21 cellular contexts compared by ENCODE assay signal in genomic region chr4:2166253-2166652, GRCh38.
"Had no signal": no experiment of that assay in that cellular context is flagged by ENCODE, and none has a peak within 500 bp of the region (broad histone marks: within the 10 kb centered on the region; RNA-seq: fewer than 3 reads in every experiment).

No MANE protein-coding gene starts in this region.

- H3K4me2 ChIP-seq: hepatocyte had no signal

- H3K36me3 ChIP-seq: colonic mucosa had no signal

- H3K9me3 Mint-ChIP-seq: activated B cell treated with CpG ODN at 0.5 μM for 24 hours; activated CD4-positive, alpha-beta T cell treated with anti-CD3 and anti-CD28 coated beads, Interleukin-2, amount 10 ng/mL, durations not matched to agents 7 days and 5 days; brain; nephron progenitor cell; T-helper 2 cell treated with Interferon-gamma antibody and Interleukin-4, amounts not matched to agents 5 μg/mL and 100 μg/mL, for 36 hours had no signal

- H3K4me3 ChIP-seq: colonic mucosa, esophagus muscularis mucosa, hepatocyte, left ventricle myocardium inferior, psoas muscle, right lobe of liver, spleen, stomach, testis had no signal

- H3K9me3 ChIP-seq: colonic mucosa, esophagus muscularis mucosa, left ventricle myocardium inferior, psoas muscle, right lobe of liver, spleen, stomach, testis had no signal

- H3K27me3 Mint-ChIP-seq: activated B cell treated with CpG ODN at 0.5 μM for 24 hours; activated CD4-positive, alpha-beta T cell treated with anti-CD3 and anti-CD28 coated beads, Interleukin-2, amount 10 ng/mL, durations not matched to agents 7 days and 5 days; activated naive CD8-positive, alpha-beta T cell treated with anti-CD3 and anti-CD28 coated beads, Interleukin-2, amount 10 ng/mL, durations not matched to agents 7 days and 5 days; brain had no signal

- H3K4me1 Mint-ChIP-seq: activated B cell treated with CpG ODN at 0.5 μM for 24 hours; activated naive CD8-positive, alpha-beta T cell treated with anti-CD3 and anti-CD28 coated beads, Interleukin-2, amount 10 ng/mL, durations not matched to agents 7 days and 5 days; brain; nephron progenitor cell had no signal

- H3K27me3 ChIP-seq: colonic mucosa, esophagus muscularis mucosa, hepatocyte, right lobe of liver, spleen, stomach, testis had no signal

- H3K27ac ChIP-seq: colonic mucosa, esophagus muscularis mucosa, hepatocyte, left ventricle myocardium inferior, psoas muscle, right lobe of liver, spleen, stomach, testis had no signal

- H3K4me1 ChIP-seq: colonic mucosa, esophagus muscularis mucosa, left ventricle myocardium inferior, psoas muscle, right lobe of liver, spleen, testis had no signal

- H3K79me2 ChIP-seq: hepatocyte had no signal

- H2AFZ ChIP-seq: hepatocyte had no signal

- DNase-seq: activated B cell treated with CpG ODN at 0.5 μM for 24 hours; activated CD4-positive, alpha-beta T cell treated with anti-CD3 and anti-CD28 coated beads, Interleukin-2, amount 10 ng/mL, durations not matched to agents 7 days and 5 days; activated CD8-positive, alpha-beta memory T cell treated with anti-CD3 and anti-CD28 coated beads, Interleukin-2, amount 50 U/mL, for 48 hours; activated naive CD4-positive, alpha-beta T cell; activated naive CD8-positive, alpha-beta T cell treated with anti-CD3 and anti-CD28 coated beads, Interleukin-2, amount 10 ng/mL, durations not matched to agents 7 days and 5 days; central memory CD4-positive, alpha-beta T cell; colonic mucosa; islet precursor cell; left ventricle myocardium inferior; mesendoderm; nephron progenitor cell; psoas muscle; right lobe of liver; spleen; stimulated activated CD4-positive, alpha-beta T cell treated with anti-CD3 and anti-CD28 coated beads, Interleukin-1b, Interleukin-23, amount 100 ng/mL, for 48 hours; stomach; testis had no signal

- H3K4me3 Mint-ChIP-seq: activated B cell treated with CpG ODN at 0.5 μM for 24 hours; activated CD4-positive, alpha-beta T cell treated with anti-CD3 and anti-CD28 coated beads, Interleukin-2, amount 10 ng/mL, durations not matched to agents 7 days and 5 days; activated naive CD8-positive, alpha-beta T cell treated with anti-CD3 and anti-CD28 coated beads, Interleukin-2, amount 10 ng/mL, durations not matched to agents 7 days and 5 days; brain; nephron progenitor cell; T-helper 2 cell treated with Interferon-gamma antibody and Interleukin-4, amounts not matched to agents 5 μg/mL and 100 μg/mL, for 36 hours had no signal

- H3K27ac Mint-ChIP-seq: activated B cell treated with CpG ODN at 0.5 μM for 24 hours; activated CD4-positive, alpha-beta T cell treated with anti-CD3 and anti-CD28 coated beads, Interleukin-2, amount 10 ng/mL, durations not matched to agents 7 days and 5 days; activated naive CD8-positive, alpha-beta T cell treated with anti-CD3 and anti-CD28 coated beads, Interleukin-2, amount 10 ng/mL, durations not matched to agents 7 days and 5 days; nephron progenitor cell; T-helper 2 cell treated with Interferon-gamma antibody and Interleukin-4, amounts not matched to agents 5 μg/mL and 100 μg/mL, for 36 hours had no signal

- ATAC-seq: psoas muscle, right lobe of liver had no signal
